14 cellular contexts compared by ENCODE assay signal in genomic region chr12:40208707-40209106, GRCh38. TPM values are rescaled to one million over a fixed set of nuclear protein-coding genes. Genes with fewer than 3 reads are reported as not detected.
DNase-seq lines count a peak whose midpoint lies in the region; ATAC-seq, FAIRE-seq and TF ChIP-seq lines count a peak whose summit lies in the region.
"Had no signal": no experiment of that assay in that cellular context is flagged by ENCODE, and none has a peak within 500 bp of the region (broad histone marks: within the 10 kb centered on the region; RNA-seq: fewer than 3 reads in every experiment).

No MANE protein-coding gene starts in this region.

- H3K36me3 ChIP-seq in esophagus squamous epithelium = no peaks in the 10 kb centered on the region
- H3K36me3 ChIP-seq: uterus had no signal

- H3K4me3 Mint-ChIP-seq in WTC11 = no peak overlapping the region
- H3K4me3 Mint-ChIP-seq: CD4-positive, alpha-beta T cell had no signal

- peaks cover 5% of the 10 kb centered on the region for H3K4me1 Mint-ChIP-seq in WTC11

- TF ChIP-seq CTCF in esophagus squamous epithelium (IDR thresholded peaks at IDR 0.05) (no peak), WTC11 (IDR thresholded peaks at IDR 0.05) (no peak)

- H3K27me3 Mint-ChIP-seq in WTC11 (ENCODE audit: low read depth) = no peaks in the 10 kb centered on the region; the same call in 1 of the 2 replicates
- H3K27me3 Mint-ChIP-seq: CD4-positive, alpha-beta T cell had no signal

- peak; percentile 97 for ATAC-seq in GM21529 (IDR thresholded peaks at IDR 0.05; ENCODE audit: unreplicated experiment)
- ATAC-seq in HG03354 (IDR thresholded peaks at IDR 0.05; ENCODE audit: poor library complexity, severe bottlenecking, unreplicated experiment) = peak; percentile 93
- no peak for ATAC-seq in activated naive CD4-positive, alpha-beta T cell treated with anti-CD3 and anti-CD28 coated beads, Interleukin-2, amount 50 U/mL, for 72 hours
- ATAC-seq in WTC11 = no peak

- DNase-seq in GM18507 (ENCODE audit: extremely low spot score, insufficient read length, low read depth) (no peak), esophagus squamous epithelium (lab: John Stamatoyannopoulos, UW) (no peak), islet precursor cell (no peak), WTC11 (ENCODE audit: low spot score) (no peak)
- DNase-seq in effector CD4-positive, alpha-beta T cell = no peak
- no peak for DNase-seq in activated naive CD4-positive, alpha-beta T cell treated with anti-CD3 and anti-CD28 coated beads, Interleukin-2, amount 50 U/mL, for 72 hours (ENCODE audit: low spot score in 2 of 2)
- DNase-seq: activated T-cell treated with anti-CD3 and anti-CD28 coated beads, Interleukin-2, amount 50 U/mL, for 1 hour; CD4-positive, alpha-beta T cell; left cardiac atrium; uterus had no signal

- no peaks in the 10 kb centered on the region for H3K27me3 ChIP-seq in esophagus squamous epithelium
- H3K27me3 ChIP-seq: dorsolateral prefrontal cortex, uterus had no signal

- 21 to 30% methylated on average over 2 of the region's 2 CpGs for WGBS in esophagus squamous epithelium, 2 donors

- H3K9me3 Mint-ChIP-seq in activated naive CD4-positive, alpha-beta T cell treated with anti-CD3 and anti-CD28 coated beads, Interleukin-2, amount 50 U/mL, for 72 hours = no peaks in the 10 kb centered on the region
- peaks cover 26% of the 10 kb centered on the region for H3K9me3 Mint-ChIP-seq in WTC11

- H3K27ac Mint-ChIP-seq in activated naive CD4-positive, alpha-beta T cell treated with anti-CD3 and anti-CD28 coated beads, Interleukin-2, amount 50 U/mL, for 72 hours = no peak overlapping the region
- H3K27ac Mint-ChIP-seq in WTC11 = no peak overlapping the region
- H3K27ac Mint-ChIP-seq: CD4-positive, alpha-beta T cell had no signal

- intact Hi-C loops in esophagus squamous epithelium (cut with DNase I) = no loop called here

- CTCF ChIA-PET in WTC11 (lab: Charles Lee) = no interaction called here

- H3K27ac ChIP-seq in esophagus squamous epithelium = peak overlapping the region; percentile 17 to 48 (median 36)
- H3K27ac ChIP-seq: uterus had no signal

- no peak for TF ChIP-seq POLR2A in esophagus squamous epithelium (IDR thresholded peaks at IDR 0.05)

- H3K4me1 ChIP-seq in esophagus squamous epithelium = peaks cover 0 to 35% (median 4%) of the 10 kb centered on the region in 3 donors
- H3K4me1 ChIP-seq: uterus had no signal

- H3K4me3 ChIP-seq in esophagus squamous epithelium = no peak overlapping the region
- H3K4me3 ChIP-seq: dorsolateral prefrontal cortex, uterus had no signal

- H3K9me3 ChIP-seq in esophagus squamous epithelium = no peaks in the 10 kb centered on the region
- H3K9me3 ChIP-seq: uterus had no signal

- POLR2A ChIA-PET in WTC11 (lab: Charles Lee) = no interaction called here

- FAIRE-seq in GM18507 (lab: Jason Lieb, UNC) = peak; percentile 88
- FAIRE-seq: RCC 7860 had no signal

- H3K36me3 Mint-ChIP-seq in activated naive CD4-positive, alpha-beta T cell treated with anti-CD3 and anti-CD28 coated beads, Interleukin-2, amount 50 U/mL, for 72 hours = no peaks in the 10 kb centered on the region
- H3K36me3 Mint-ChIP-seq in WTC11 = peaks cover 17% of the 10 kb centered on the region

TF ChIP-seq in WTC11, 78 proteins besides CTCF, POLR2A, EP300 and RAD21:
- TF ChIP-seq ZMAT4 (CRISPR knock-in tag; IDR thresholded peaks at IDR 0.05) (no peak), SOX15 (CRISPR knock-in tag; IDR thresholded peaks at IDR 0.05) (no peak), ERG (CRISPR knock-in tag; IDR thresholded peaks at IDR 0.05) (no peak), NFATC4 (CRISPR knock-in tag; IDR thresholded peaks at IDR 0.05) (no peak), PRRX2 (CRISPR knock-in tag; IDR thresholded peaks at IDR 0.05) (no peak), MAX (CRISPR knock-in tag; IDR thresholded peaks at IDR 0.05) (no peak), USF1 (CRISPR knock-in tag; IDR thresholded peaks at IDR 0.05) (no peak), STAT6 (CRISPR knock-in tag; conservative IDR thresholded peaks at IDR 0.05; ENCODE audit: low read depth) (no peak), USF2 (CRISPR knock-in tag; IDR thresholded peaks at IDR 0.05) (no peak)

RNA-seq across cellular contexts. Expression of gene LRRK2, which starts 16.1 kb away (rescaled TPM):
- total RNA-seq in esophagus squamous epithelium (10 to 100 TPM; 10.9 to 21.4 (median 13.4) TPM), WTC11 (2021) (0.23 to 0.46 TPM (median 0.46 TPM) in 3 replicates)
- not detected for total RNA-seq in activated naive CD4-positive, alpha-beta T cell treated with anti-CD3 and anti-CD28 coated beads, Interleukin-2, amount 50 U/mL, for 72 hours

Comparison
In these comparisons a context has a peak if more than half of its experiments do, and no peak if none do; other contexts are left out.
1. ATAC-seq: peak in GM21529 (single experiment) and HG03354 (single experiment); none in activated naive CD4-positive, alpha-beta T cell treated with anti-CD3 and anti-CD28 coated beads, Interleukin-2, amount 50 U/mL, for 72 hours (0 of 2) and WTC11 (single experiment).